Comparison of ENCODE assay signal across 1 cellular context in the genomic region with DNA sequence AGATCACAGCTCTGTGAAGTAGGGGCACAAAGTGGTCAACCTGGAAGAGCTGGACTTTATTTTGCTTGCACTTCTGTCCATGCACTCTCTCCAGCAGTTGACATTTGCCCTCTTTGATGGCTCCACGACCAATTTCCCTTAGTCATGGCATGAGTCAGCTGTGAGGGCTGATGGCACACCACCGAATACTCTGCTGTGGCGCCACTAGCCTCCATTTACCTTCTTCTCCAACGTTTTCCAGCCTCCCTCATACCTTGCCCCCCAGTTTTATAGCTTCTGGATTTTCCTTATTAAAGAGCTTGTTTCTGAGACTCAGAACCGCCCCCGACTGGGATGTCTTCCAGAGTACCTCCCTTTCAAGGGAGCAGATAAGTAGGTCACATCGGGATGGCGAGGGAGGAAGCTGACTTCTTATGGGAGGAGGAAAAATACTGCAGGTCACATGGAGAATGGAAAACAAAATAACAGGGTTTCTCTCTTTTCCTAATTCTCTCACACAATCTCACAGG.
A peak's percentile ranks its signal among the peaks of the same experiment; 100 is the strongest.
TF ChIP-seq lines count a peak whose summit lies in the region.

No MANE protein-coding gene starts in this region.

TF ChIP-seq in HepG2, 621 proteins besides CTCF, POLR2A, EP300 and RAD21 (continued from another document and continues in another):
- TF ChIP-seq, protein P1, sequence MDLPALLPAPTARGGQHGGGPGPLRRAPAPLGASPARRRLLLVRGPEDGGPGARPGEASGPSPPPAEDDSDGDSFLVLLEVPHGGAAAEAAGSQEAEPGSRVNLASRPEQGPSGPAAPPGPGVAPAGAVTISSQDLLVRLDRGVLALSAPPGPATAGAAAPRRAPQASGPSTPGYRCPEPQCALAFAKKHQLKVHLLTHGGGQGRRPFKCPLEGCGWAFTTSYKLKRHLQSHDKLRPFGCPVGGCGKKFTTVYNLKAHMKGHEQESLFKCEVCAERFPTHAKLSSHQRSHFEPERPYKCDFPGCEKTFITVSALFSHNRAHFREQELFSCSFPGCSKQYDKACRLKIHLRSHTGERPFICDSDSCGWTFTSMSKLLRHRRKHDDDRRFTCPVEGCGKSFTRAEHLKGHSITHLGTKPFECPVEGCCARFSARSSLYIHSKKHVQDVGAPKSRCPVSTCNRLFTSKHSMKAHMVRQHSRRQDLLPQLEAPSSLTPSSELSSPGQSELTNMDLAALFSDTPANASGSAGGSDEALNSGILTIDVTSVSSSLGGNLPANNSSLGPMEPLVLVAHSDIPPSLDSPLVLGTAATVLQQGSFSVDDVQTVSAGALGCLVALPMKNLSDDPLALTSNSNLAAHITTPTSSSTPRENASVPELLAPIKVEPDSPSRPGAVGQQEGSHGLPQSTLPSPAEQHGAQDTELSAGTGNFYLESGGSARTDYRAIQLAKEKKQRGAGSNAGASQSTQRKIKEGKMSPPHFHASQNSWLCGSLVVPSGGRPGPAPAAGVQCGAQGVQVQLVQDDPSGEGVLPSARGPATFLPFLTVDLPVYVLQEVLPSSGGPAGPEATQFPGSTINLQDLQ (CRISPR knock-in tag; IDR thresholded peaks at IDR 0.05): no peak
- no peak for TF ChIP-seq SOX13 (IDR thresholded peaks at IDR 0.05)
- peak in 1 of 2 experiments; percentile 61; a peak in 1 of 4 replicates for TF ChIP-seq SOX13 (CRISPR knock-in tag; conservative IDR thresholded peaks at IDR 0.05 in 1 of 2, IDR thresholded peaks at IDR 0.05 in 1 of 2)
- TF ChIP-seq, protein P2, sequence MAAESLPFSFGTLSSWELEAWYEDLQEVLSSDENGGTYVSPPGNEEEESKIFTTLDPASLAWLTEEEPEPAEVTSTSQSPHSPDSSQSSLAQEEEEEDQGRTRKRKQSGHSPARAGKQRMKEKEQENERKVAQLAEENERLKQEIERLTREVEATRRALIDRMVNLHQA (CRISPR knock-in tag; IDR thresholded peaks at IDR 0.05): no peak
- TF ChIP-seq, protein P3, sequence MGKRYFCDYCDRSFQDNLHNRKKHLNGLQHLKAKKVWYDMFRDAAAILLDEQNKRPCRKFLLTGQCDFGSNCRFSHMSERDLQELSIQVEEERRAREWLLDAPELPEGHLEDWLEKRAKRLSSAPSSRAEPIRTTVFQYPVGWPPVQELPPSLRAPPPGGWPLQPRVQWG (CRISPR knock-in tag; IDR thresholded peaks at IDR 0.05; ENCODE audit: borderline replicate concordance, low read depth): no peak
- no peak for TF ChIP-seq NKX3-1 (CRISPR knock-in tag; IDR thresholded peaks at IDR 0.05)
- TF ChIP-seq KDM5A (IDR thresholded peaks at IDR 0.05; ENCODE audit: borderline replicate concordance, low read length): no peak
- TF ChIP-seq SATB2 (CRISPR knock-in tag; IDR thresholded peaks at IDR 0.05): no peak
- no peak for TF ChIP-seq IRX3 (CRISPR knock-in tag; IDR thresholded peaks at IDR 0.05; ENCODE audit: borderline replicate concordance, low read depth)
- no peak for TF ChIP-seq MZF1 (CRISPR knock-in tag; IDR thresholded peaks at IDR 0.05; ENCODE audit: borderline replicate concordance)
- no peak for TF ChIP-seq AGO1 (IDR thresholded peaks at IDR 0.05; ENCODE audit: low read depth, low read length, poor library complexity, severe bottlenecking)
- no peak for TF ChIP-seq CREM (IDR thresholded peaks at IDR 0.05)
- no peak for TF ChIP-seq CREM (CRISPR knock-in tag; IDR thresholded peaks at IDR 0.05)
- TF ChIP-seq ZNF446 (CRISPR knock-in tag; IDR thresholded peaks at IDR 0.05): no peak
- TF ChIP-seq, protein P4, sequence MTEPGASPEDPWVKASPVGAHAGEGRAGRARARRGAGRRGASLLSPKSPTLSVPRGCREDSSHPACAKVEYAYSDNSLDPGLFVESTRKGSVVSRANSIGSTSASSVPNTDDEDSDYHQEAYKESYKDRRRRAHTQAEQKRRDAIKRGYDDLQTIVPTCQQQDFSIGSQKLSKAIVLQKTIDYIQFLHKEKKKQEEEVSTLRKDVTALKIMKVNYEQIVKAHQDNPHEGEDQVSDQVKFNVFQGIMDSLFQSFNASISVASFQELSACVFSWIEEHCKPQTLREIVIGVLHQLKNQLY (CRISPR knock-in tag; IDR thresholded peaks at IDR 0.05): no peak; the same call in 1 of the 2 replicates
- TF ChIP-seq, protein P5, sequence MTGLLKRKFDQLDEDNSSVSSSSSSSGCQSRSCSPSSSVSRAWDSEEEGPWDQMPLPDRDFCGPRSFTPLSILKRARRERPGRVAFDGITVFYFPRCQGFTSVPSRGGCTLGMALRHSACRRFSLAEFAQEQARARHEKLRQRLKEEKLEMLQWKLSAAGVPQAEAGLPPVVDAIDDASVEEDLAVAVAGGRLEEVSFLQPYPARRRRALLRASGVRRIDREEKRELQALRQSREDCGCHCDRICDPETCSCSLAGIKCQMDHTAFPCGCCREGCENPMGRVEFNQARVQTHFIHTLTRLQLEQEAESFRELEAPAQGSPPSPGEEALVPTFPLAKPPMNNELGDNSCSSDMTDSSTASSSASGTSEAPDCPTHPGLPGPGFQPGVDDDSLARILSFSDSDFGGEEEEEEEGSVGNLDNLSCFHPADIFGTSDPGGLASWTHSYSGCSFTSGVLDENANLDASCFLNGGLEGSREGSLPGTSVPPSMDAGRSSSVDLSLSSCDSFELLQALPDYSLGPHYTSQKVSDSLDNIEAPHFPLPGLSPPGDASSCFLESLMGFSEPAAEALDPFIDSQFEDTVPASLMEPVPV (CRISPR knock-in tag; IDR thresholded peaks at IDR 0.05): no peak
- no peak for TF ChIP-seq KLF16 (CRISPR knock-in tag; IDR thresholded peaks at IDR 0.05)
- TF ChIP-seq, protein P6, sequence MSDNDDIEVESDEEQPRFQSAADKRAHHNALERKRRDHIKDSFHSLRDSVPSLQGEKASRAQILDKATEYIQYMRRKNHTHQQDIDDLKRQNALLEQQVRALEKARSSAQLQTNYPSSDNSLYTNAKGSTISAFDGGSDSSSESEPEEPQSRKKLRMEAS (IDR thresholded peaks at IDR 0.05): peak; percentile 78
- TF ChIP-seq, protein P7, sequence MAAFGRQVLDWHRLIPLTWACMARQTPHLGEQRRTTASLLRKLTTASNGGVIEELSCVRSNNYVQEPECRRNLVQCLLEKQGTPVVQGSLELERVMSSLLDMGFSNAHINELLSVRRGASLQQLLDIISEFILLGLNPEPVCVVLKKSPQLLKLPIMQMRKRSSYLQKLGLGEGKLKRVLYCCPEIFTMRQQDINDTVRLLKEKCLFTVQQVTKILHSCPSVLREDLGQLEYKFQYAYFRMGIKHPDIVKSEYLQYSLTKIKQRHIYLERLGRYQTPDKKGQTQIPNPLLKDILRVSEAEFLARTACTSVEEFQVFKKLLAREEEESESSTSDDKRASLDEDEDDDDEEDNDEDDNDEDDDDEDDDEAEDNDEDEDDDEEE (CRISPR knock-in tag; IDR thresholded peaks at IDR 0.05): no peak
- TF ChIP-seq RARA (CRISPR knock-in tag; IDR thresholded peaks at IDR 0.05): peak; percentile 90
- TF ChIP-seq CBX1 (IDR thresholded peaks at IDR 0.05; ENCODE audit: low read depth): no peak
- TF ChIP-seq, protein P8, sequence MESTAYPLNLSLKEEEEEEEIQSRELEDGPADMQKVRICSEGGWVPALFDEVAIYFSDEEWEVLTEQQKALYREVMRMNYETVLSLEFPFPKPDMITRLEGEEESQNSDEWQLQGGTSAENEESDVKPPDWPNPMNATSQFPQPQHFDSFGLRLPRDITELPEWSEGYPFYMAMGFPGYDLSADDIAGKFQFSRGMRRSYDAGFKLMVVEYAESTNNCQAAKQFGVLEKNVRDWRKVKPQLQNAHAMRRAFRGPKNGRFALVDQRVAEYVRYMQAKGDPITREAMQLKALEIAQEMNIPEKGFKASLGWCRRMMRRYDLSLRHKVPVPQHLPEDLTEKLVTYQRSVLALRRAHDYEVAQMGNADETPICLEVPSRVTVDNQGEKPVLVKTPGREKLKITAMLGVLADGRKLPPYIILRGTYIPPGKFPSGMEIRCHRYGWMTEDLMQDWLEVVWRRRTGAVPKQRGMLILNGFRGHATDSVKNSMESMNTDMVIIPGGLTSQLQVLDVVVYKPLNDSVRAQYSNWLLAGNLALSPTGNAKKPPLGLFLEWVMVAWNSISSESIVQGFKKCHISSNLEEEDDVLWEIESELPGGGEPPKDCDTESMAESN (CRISPR knock-in tag; conservative IDR thresholded peaks at IDR 0.05): 0 out of 2 replicates have a peak, but pooled peaks have one; percentile 15
- TF ChIP-seq, protein P9, sequence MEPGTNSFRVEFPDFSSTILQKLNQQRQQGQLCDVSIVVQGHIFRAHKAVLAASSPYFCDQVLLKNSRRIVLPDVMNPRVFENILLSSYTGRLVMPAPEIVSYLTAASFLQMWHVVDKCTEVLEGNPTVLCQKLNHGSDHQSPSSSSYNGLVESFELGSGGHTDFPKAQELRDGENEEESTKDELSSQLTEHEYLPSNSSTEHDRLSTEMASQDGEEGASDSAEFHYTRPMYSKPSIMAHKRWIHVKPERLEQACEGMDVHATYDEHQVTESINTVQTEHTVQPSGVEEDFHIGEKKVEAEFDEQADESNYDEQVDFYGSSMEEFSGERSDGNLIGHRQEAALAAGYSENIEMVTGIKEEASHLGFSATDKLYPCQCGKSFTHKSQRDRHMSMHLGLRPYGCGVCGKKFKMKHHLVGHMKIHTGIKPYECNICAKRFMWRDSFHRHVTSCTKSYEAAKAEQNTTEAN (CRISPR knock-in tag; conservative IDR thresholded peaks at IDR 0.05): no peak
- TF ChIP-seq SRSF4 (IDR thresholded peaks at IDR 0.05; ENCODE audit: low read depth, low read length, poor library complexity, severe bottlenecking): no peak
- no peak for TF ChIP-seq ZNF343 (CRISPR knock-in tag; IDR thresholded peaks at IDR 0.05)
- TF ChIP-seq, protein P10, sequence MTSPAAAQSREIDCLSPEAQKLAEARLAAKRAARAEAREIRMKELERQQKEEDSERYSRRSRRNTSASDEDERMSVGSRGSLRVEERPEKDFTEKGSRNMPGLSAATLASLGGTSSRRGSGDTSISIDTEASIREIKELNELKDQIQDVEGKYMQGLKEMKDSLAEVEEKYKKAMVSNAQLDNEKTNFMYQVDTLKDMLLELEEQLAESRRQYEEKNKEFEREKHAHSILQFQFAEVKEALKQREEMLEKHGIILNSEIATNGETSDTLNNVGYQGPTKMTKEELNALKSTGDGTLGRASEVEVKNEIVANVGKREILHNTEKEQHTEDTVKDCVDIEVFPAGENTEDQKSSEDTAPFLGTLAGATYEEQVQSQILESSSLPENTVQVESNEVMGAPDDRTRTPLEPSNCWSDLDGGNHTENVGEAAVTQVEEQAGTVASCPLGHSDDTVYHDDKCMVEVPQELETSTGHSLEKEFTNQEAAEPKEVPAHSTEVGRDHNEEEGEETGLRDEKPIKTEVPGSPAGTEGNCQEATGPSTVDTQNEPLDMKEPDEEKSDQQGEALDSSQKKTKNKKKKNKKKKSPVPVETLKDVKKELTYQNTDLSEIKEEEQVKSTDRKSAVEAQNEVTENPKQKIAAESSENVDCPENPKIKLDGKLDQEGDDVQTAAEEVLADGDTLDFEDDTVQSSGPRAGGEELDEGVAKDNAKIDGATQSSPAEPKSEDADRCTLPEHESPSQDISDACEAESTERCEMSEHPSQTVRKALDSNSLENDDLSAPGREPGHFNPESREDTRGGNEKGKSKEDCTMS (CRISPR knock-in tag; conservative IDR thresholded peaks at IDR 0.05): no peak
- no peak for TF ChIP-seq MTA1 (CRISPR knock-in tag; IDR thresholded peaks at IDR 0.05; ENCODE audit: borderline replicate concordance)
- TF ChIP-seq, protein P11, sequence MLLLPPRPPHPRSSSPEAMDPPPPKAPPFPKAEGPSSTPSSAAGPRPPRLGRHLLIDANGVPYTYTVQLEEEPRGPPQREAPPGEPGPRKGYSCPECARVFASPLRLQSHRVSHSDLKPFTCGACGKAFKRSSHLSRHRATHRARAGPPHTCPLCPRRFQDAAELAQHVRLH (CRISPR knock-in tag; IDR thresholded peaks at IDR 0.05; ENCODE audit: borderline replicate concordance, low read depth): 0 out of 2 replicates have a peak, but pooled peaks have one; percentile 26
- no peak for TF ChIP-seq PCBP2 (optimal IDR thresholded peaks at IDR 0.05; ENCODE audit: low read depth, low read length, poor library complexity, severe bottlenecking)
- TF ChIP-seq FOSL1 (CRISPR knock-in tag; IDR thresholded peaks at IDR 0.05; ENCODE audit: borderline replicate concordance): no peak
- TF ChIP-seq SIX1 (CRISPR knock-in tag; IDR thresholded peaks at IDR 0.05; ENCODE audit: borderline replicate concordance): no peak
- TF ChIP-seq, protein P12, sequence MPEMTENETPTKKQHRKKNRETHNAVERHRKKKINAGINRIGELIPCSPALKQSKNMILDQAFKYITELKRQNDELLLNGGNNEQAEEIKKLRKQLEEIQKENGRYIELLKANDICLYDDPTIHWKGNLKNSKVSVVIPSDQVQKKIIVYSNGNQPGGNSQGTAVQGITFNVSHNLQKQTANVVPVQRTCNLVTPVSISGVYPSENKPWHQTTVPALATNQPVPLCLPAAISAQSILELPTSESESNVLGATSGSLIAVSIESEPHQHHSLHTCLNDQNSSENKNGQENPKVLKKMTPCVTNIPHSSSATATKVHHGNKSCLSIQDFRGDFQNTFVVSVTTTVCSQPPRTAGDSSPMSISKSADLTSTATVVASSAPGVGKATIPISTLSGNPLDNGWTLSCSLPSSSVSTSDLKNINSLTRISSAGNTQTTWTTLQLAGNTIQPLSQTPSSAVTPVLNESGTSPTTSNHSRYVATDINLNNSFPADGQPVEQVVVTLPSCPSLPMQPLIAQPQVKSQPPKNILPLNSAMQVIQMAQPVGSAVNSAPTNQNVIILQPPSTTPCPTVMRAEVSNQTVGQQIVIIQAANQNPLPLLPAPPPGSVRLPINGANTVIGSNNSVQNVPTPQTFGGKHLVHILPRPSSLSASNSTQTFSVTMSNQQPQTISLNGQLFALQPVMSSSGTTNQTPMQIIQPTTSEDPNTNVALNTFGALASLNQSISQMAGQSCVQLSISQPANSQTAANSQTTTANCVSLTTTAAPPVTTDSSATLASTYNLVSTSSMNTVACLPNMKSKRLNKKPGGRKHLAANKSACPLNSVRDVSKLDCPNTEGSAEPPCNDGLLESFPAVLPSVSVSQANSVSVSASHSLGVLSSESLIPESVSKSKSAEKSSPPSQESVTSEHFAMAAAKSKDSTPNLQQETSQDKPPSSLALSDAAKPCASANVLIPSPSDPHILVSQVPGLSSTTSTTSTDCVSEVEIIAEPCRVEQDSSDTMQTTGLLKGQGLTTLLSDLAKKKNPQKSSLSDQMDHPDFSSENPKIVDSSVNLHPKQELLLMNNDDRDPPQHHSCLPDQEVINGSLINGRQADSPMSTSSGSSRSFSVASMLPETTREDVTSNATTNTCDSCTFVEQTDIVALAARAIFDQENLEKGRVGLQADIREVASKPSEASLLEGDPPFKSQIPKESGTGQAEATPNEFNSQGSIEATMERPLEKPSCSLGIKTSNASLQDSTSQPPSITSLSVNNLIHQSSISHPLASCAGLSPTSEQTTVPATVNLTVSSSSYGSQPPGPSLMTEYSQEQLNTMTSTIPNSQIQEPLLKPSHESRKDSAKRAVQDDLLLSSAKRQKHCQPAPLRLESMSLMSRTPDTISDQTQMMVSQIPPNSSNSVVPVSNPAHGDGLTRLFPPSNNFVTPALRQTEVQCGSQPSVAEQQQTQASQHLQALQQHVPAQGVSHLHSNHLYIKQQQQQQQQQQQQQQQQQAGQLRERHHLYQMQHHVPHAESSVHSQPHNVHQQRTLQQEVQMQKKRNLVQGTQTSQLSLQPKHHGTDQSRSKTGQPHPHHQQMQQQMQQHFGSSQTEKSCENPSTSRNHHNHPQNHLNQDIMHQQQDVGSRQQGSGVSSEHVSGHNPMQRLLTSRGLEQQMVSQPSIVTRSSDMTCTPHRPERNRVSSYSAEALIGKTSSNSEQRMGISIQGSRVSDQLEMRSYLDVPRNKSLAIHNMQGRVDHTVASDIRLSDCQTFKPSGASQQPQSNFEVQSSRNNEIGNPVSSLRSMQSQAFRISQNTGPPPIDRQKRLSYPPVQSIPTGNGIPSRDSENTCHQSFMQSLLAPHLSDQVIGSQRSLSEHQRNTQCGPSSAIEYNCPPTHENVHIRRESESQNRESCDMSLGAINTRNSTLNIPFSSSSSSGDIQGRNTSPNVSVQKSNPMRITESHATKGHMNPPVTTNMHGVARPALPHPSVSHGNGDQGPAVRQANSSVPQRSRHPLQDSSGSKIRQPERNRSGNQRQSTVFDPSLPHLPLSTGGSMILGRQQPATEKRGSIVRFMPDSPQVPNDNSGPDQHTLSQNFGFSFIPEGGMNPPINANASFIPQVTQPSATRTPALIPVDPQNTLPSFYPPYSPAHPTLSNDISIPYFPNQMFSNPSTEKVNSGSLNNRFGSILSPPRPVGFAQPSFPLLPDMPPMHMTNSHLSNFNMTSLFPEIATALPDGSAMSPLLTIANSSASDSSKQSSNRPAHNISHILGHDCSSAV (CRISPR knock-in tag; IDR thresholded peaks at IDR 0.05; ENCODE audit: borderline replicate concordance): no peak
